28 cellular contexts compared by ENCODE assay signal in the genomic region with DNA sequence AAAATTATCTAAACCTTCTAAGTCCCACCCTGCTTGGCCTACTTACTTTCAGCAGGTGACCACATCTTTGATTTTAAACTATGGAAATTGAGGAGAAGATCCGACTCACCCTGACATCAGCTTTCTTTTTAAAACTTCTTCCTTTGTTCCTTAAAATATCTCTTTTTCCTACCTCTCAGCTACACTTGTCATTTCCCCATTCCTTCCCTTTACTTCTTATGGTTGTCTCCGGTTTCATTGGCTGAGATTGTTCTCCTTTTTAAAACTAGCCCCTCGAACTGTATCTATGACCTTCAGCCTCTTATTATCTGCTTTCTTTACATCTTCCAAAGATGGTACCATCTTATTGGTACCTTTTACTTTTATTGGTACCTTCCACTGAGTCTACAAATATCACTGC.
"Had no signal": no experiment of that assay in that cellular context is flagged by ENCODE, and none has a peak within 500 bp of the region (broad histone marks: within the 10 kb centered on the region; RNA-seq: fewer than 3 reads in every experiment).

No MANE protein-coding gene starts in this region.

- H3K4me3 ChIP-seq: ascending aorta, body of pancreas had no signal

- H3K27ac ChIP-seq: ascending aorta, body of pancreas had no signal

- H3K36me3 ChIP-seq: ascending aorta had no signal

- DNase-seq: activated B cell treated with CpG ODN at 0.5 μM for 24 hours; activated CD4-positive, alpha-beta memory T cell treated with anti-CD3 and anti-CD28 coated beads for 36 hours; activated CD4-positive, alpha-beta T cell treated with anti-CD3 and anti-CD28 coated beads for 1 hour; activated CD4-positive, alpha-beta T cell treated with anti-CD3 and anti-CD28 coated beads, Interleukin-2, amount 10 ng/mL, durations not matched to agents 24 days and 14 days; activated CD8-positive, alpha-beta memory T cell treated with anti-CD3 and anti-CD28 coated beads for 24 hours; activated effector memory CD4-positive, alpha-beta T cell treated with anti-CD3 and anti-CD28 coated beads, Interleukin-2, amount 50 U/mL, for 16 hours; activated naive CD4-positive, alpha-beta T cell treated with Interleukin-2 at 50 U/mL for 16 hours; activated naive CD8-positive, alpha-beta T cell treated with anti-CD3 and anti-CD28 coated beads, Interleukin-2, amount 50 U/mL, for 24 hours; activated T-cell treated with anti-CD3 and anti-CD28 coated beads, Interleukin-2, amount 50 U/mL, for 4 hours; amniotic stem cell; body of pancreas; central memory CD4-positive, alpha-beta T cell; Karpas-422; MM.1S; NCI-H1092 treated with DMSO at 0.1 percent for 48 hours; NCI-H1417 treated with DMSO at 0.1 percent for 48 hours; NCI-H1694; NCI-H2029; NCI-H2107; NCI-H446; NCI-H524; NCI-H748 treated with DMSO at 0.1 percent for 48 hours; RPMI8226; T-helper 9 cell had no signal

- H3K27me3 ChIP-seq: ascending aorta, body of pancreas had no signal

- H3K4me1 ChIP-seq: ascending aorta had no signal

- ATAC-seq: activated naive CD4-positive, alpha-beta T cell treated with anti-CD3 and anti-CD28 coated beads, Interleukin-2, amount 50 U/mL, for 72 hours; activated naive CD8-positive, alpha-beta T cell treated with anti-CD3 and anti-CD28 coated beads, Interleukin-2, amount 50 U/mL, for 24 hours; activated T-cell treated with anti-CD3 and anti-CD28 coated beads, Interleukin-2, amount 50 U/mL, for 4 hours; body of pancreas; Panc1; Right ventricle myocardium inferior had no signal

- H3K9me3 ChIP-seq: body of pancreas had no signal
